In the genomic region with DNA sequence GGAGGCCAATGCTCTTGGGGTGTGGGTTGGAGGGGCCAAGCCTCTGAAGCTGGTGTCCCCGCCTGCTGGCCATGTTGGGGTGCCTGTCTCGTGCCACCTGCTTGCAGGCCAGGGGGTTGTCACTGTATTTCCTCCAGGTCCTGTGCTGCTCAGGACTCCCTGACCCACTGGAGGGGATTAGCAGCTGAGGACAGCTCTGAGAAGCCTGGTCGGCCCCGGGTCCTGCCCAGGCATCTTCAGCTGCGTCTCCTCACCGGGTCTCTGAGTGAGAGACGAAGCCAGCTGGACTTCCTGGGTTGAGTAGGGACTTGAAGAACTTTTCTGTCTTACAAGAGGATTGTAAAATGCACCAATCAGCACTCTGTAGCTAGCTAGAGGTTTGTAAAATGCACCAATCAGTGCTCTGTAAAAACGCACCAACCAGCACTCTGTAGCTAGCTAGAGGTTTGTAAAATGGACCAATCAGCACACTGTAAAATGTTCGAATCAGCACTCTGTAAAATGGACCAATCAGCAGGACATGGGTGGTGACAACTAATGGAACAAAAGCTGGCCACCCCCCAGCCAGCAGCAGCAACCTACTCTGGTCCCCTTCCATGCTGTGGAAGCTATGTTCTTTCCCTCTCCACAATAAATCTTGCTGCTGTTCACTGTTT, we compare ENCODE assay signal across 1 cellular context.
TF ChIP-seq lines count a peak whose summit lies in the region.

No MANE protein-coding gene starts in this region.

TF ChIP-seq in HCT116, 20 proteins besides CTCF, POLR2A, EP300 and RAD21:
- TF ChIP-seq JUND (IDR thresholded peaks at IDR 0.05): no peak
- TF ChIP-seq TCF7L2 (IDR thresholded peaks at IDR 0.05; ENCODE audit: borderline replicate concordance, extremely low read depth, insufficient read depth, insufficient read length): no peak
- TF ChIP-seq ATF3 (IDR thresholded peaks at IDR 0.05): no peak
- TF ChIP-seq SRF (IDR thresholded peaks at IDR 0.05; ENCODE audit: low read depth): no peak
- TF ChIP-seq ZFX (IDR thresholded peaks at IDR 0.05): no peak
- no peak for TF ChIP-seq EZH2phosphoT487 (IDR thresholded peaks at IDR 0.05; ENCODE audit: borderline replicate concordance)
